ENCODE assay signal across 20 cellular contexts in the genomic region with DNA sequence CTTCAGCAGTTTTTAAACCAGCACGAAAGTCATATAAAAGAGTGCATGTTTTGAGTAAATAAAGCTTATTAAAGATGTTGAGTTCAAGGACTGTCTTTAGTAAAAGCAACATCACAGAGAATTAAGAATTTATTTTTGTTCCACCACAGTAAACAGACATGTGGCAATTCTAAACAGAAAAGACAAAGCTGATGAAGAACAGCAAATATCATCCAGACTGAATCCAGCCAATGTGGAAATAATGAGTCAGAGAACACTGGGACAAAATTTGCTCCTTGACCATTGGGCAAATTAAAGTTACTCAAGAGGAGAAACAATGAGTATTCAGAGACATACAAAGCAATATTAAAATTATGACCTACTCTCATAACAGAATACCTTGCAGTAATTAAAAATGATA. TPM values are rescaled to one million over a fixed set of nuclear protein-coding genes. Genes with fewer than 3 reads are reported as not detected.
A peak's percentile ranks its signal among the peaks of the same experiment; 100 is the strongest.
DNase-seq lines count a peak whose midpoint lies in the region; ATAC-seq, FAIRE-seq and TF ChIP-seq lines count a peak whose summit lies in the region.
"Had no signal": no experiment of that assay in that cellular context is flagged by ENCODE, and none has a peak within 500 bp of the region (broad histone marks: within the 10 kb centered on the region; RNA-seq: fewer than 3 reads in every experiment).

No MANE protein-coding gene starts in this region.

- no peak overlapping the region for H3K27ac ChIP-seq in coronary artery

- DNase-seq in AG20443 (ENCODE audit: low spot score): peak; percentile 52
- peak; percentile 43 for DNase-seq in RKO (ENCODE audit: low spot score)
- DNase-seq in fibroblast of gingiva (ENCODE audit: low read depth): peak; percentile 93
- peak; percentile 62 for DNase-seq in renal cortical epithelial cell (ENCODE audit: low read depth)
- DNase-seq in coronary artery (ENCODE audit: low spot score): no peak
- no peak for DNase-seq in NCI-H1436 treated with DMSO at 0.1 percent for 48 hours (lab: John Stamatoyannopoulos, UW)
- DNase-seq in H54 (ENCODE audit: insufficient read length, low spot score): no peak
- DNase-seq: activated CD4-positive, alpha-beta T cell treated with anti-CD3 and anti-CD28 coated beads for 36 hours; activated naive CD4-positive, alpha-beta T cell treated with anti-CD3 and anti-CD28 coated beads for 36 hours; central memory CD4-positive, alpha-beta T cell; effector memory CD4-positive, alpha-beta T cell; NCI-H2081 treated with DMSO at 0.1 percent for 48 hours; NCI-H526 had no signal

- TF ChIP-seq CTCF in coronary artery (IDR thresholded peaks at IDR 0.05): no peak

- H3K4me3 ChIP-seq in coronary artery: no peak overlapping the region

- no peak for ATAC-seq in GM18861 (IDR thresholded peaks at IDR 0.05; ENCODE audit: unreplicated experiment)
- ATAC-seq: activated CD4-positive, alpha-beta T cell treated with anti-CD3 and anti-CD28 coated beads for 36 hours; HCT116 had no signal

- FAIRE-seq in H54 (lab: Jason Lieb, UNC): no peak

- TF ChIP-seq POLR2A in H54 (IDR thresholded peaks at IDR 0.05; ENCODE audit: low read depth, low read length): no peak

RNA-seq across cellular contexts. Expression of a gene that starts 28.8 kb away (rescaled TPM):
- not detected in 2 replicates for total RNA-seq in renal cortical epithelial cell
- total RNA-seq: activated CD4-positive, alpha-beta T cell treated with anti-CD3 and anti-CD28 coated beads for 36 hours; activated naive CD4-positive, alpha-beta T cell treated with anti-CD3 and anti-CD28 coated beads for 36 hours; B cell; glomerular endothelial cell; OCI-LY7; progenitor cell of endocrine pancreas; SK-MEL-5 had no signal

Comparison
In these comparisons a context has a peak if more than half of its experiments do, and no peak if none do; other contexts are left out.
1. DNase-seq: peak in AG20443 (single experiment), RKO (single experiment), fibroblast of gingiva (single experiment) and renal cortical epithelial cell (single experiment); none in coronary artery (single experiment), NCI-H1436 treated with DMSO at 0.1 percent for 48 hours (single experiment) and H54 (single experiment).